Comparison of ENCODE assay signal across 11 cellular contexts in genomic region chr19:1183543-1184172, GRCh38. TPM values are rescaled to one million over a fixed set of nuclear protein-coding genes. Genes with fewer than 3 reads are reported as not detected.
DNase-seq lines count a peak whose midpoint lies in the region; ATAC-seq and TF ChIP-seq lines count a peak whose summit lies in the region.
"Had no signal": no experiment of that assay in that cellular context is flagged by ENCODE, and none has a peak within 500 bp of the region (broad histone marks: within the 10 kb centered on the region; RNA-seq: fewer than 3 reads in every experiment).

No MANE protein-coding gene starts in this region.

- TF ChIP-seq CTCF in OCI-LY3 (IDR thresholded peaks at IDR 0.05; ENCODE audit: low read depth, low read length) (no peak), sigmoid colon (IDR thresholded peaks at IDR 0.05) (no peak), progenitor cell of endocrine pancreas (IDR thresholded peaks at IDR 0.05; ENCODE audit: unreplicated experiment) (no peak)

- no peak for TF ChIP-seq POLR2A in sigmoid colon (IDR thresholded peaks at IDR 0.05)

- H3K4me3 ChIP-seq in OCI-LY3 (ENCODE audit: low read length) (peak overlapping the region; percentile 12; the same call in 1 of the 2 replicates), sigmoid colon (no peak overlapping the region)
- H3K4me3 ChIP-seq: gastroesophageal sphincter, K562 had no signal

- H3K9me3 ChIP-seq in OCI-LY3 (ENCODE audit: insufficient read depth, low read length) (no peaks in the 10 kb centered on the region), sigmoid colon (no peaks in the 10 kb centered on the region)
- H3K9me3 ChIP-seq: gastroesophageal sphincter had no signal

- no peaks in the 10 kb centered on the region for H3K9me3 Mint-ChIP-seq in stimulated activated memory B cell treated with anti-CD40 and anti-IgM and Interleukin-4, amounts not matched to agents 10 μg/mL and 1 μg/mL and 100 μg/mL, for 72 hours
- no peaks in the 10 kb centered on the region for H3K9me3 Mint-ChIP-seq in progenitor cell of endocrine pancreas (ENCODE audit: low read depth)

- H3K27ac Mint-ChIP-seq in stimulated activated memory B cell treated with anti-CD40 and anti-IgM and Interleukin-4, amounts not matched to agents 10 μg/mL and 1 μg/mL and 100 μg/mL, for 72 hours, result no peak overlapping the region
- no peak overlapping the region for H3K27ac Mint-ChIP-seq in progenitor cell of endocrine pancreas

- H3K4me2 ChIP-seq in OCI-LY3 (ENCODE audit: low read length), result peak overlapping the region; percentile 56

- H3K9ac ChIP-seq in OCI-LY3 (ENCODE audit: low read length), result peak overlapping the region; percentile 50; the same call in 1 of the 2 replicates

- no peaks in the 10 kb centered on the region for H3K79me2 ChIP-seq in OCI-LY3 (ENCODE audit: low read length)

- peaks cover 35% of the 10 kb centered on the region for H3K4me1 Mint-ChIP-seq in stimulated activated memory B cell treated with anti-CD40 and anti-IgM and Interleukin-4, amounts not matched to agents 10 μg/mL and 1 μg/mL and 100 μg/mL, for 72 hours
- peaks cover 14% of the 10 kb centered on the region for H3K4me1 Mint-ChIP-seq in progenitor cell of endocrine pancreas (ENCODE audit: low read depth)

- ATAC-seq in GM18909 (IDR thresholded peaks at IDR 0.05; ENCODE audit: poor library complexity, unreplicated experiment) (peak; percentile 59), esophagus mucosa (peak; percentile 53), HG02571 (IDR thresholded peaks at IDR 0.05; ENCODE audit: unreplicated experiment) (no peak)
- ATAC-seq in stimulated activated memory B cell treated with anti-CD40 and anti-IgM and Interleukin-4, amounts not matched to agents 10 μg/mL and 1 μg/mL and 100 μg/mL, for 72 hours, result peak; percentile 74
- no peak for ATAC-seq in activated CD4-positive, CD25-positive, alpha-beta regulatory T cell treated with anti-CD3 and anti-CD28 coated beads, Interleukin-2, amount 50 U/mL, for 24 hours
- ATAC-seq: gastroesophageal sphincter, K562 had no signal

- no peaks in the 10 kb centered on the region for H4K20me1 ChIP-seq in OCI-LY3 (ENCODE audit: insufficient read depth, low read length)

- peak overlapping the region; percentile 87 for H2AFZ ChIP-seq in OCI-LY3 (ENCODE audit: low read depth, low read length)

- TF ChIP-seq EP300 in sigmoid colon (IDR thresholded peaks at IDR 0.05), result no peak

- no peak for DNase-seq in sigmoid colon
- no peak for DNase-seq in progenitor cell of endocrine pancreas (ENCODE audit: low spot score, unreplicated experiment)
- DNase-seq: activated CD4-positive, alpha-beta T cell treated with anti-CD3 and anti-CD28 coated beads for 4 hours had no signal

- H3K27ac ChIP-seq in OCI-LY3 (ENCODE audit: low read length) (peak overlapping the region; percentile 35), sigmoid colon (no peak overlapping the region)
- H3K27ac ChIP-seq: gastroesophageal sphincter had no signal

- intact Hi-C loops in sigmoid colon (cut with DNase I), result no loop called here

- 48 to 69% methylated on average over 19 of the region's 19 CpGs for WGBS in sigmoid colon, 2 donors

- no peak overlapping the region for H3K4me3 Mint-ChIP-seq in stimulated activated memory B cell treated with anti-CD40 and anti-IgM and Interleukin-4, amounts not matched to agents 10 μg/mL and 1 μg/mL and 100 μg/mL, for 72 hours
- H3K4me3 Mint-ChIP-seq in progenitor cell of endocrine pancreas (ENCODE audit: low read depth), result no peak overlapping the region

- H3K36me3 ChIP-seq in OCI-LY3 (replicated peaks; ENCODE audit: low read depth, low read length), result no peaks in the 10 kb centered on the region
- no peaks in the 10 kb centered on the region for H3K36me3 ChIP-seq in sigmoid colon
- H3K36me3 ChIP-seq: gastroesophageal sphincter had no signal

- H3K27me3 Mint-ChIP-seq in stimulated activated memory B cell treated with anti-CD40 and anti-IgM and Interleukin-4, amounts not matched to agents 10 μg/mL and 1 μg/mL and 100 μg/mL, for 72 hours, result no peaks in the 10 kb centered on the region
- H3K27me3 Mint-ChIP-seq in progenitor cell of endocrine pancreas, result no peaks in the 10 kb centered on the region

- H3K27me3 ChIP-seq in OCI-LY3 (ENCODE audit: low read depth, low read length) (no peaks in the 10 kb centered on the region), sigmoid colon (peaks cover 0 to 6% (median 0%) of the 10 kb centered on the region in 3 donors)

- H3K36me3 Mint-ChIP-seq in stimulated activated memory B cell treated with anti-CD40 and anti-IgM and Interleukin-4, amounts not matched to agents 10 μg/mL and 1 μg/mL and 100 μg/mL, for 72 hours, result no peaks in the 10 kb centered on the region
- no peaks in the 10 kb centered on the region for H3K36me3 Mint-ChIP-seq in progenitor cell of endocrine pancreas (ENCODE audit: insufficient read depth)

- H3K4me1 ChIP-seq in OCI-LY3 (ENCODE audit: low read length), result peaks cover 43% of the 10 kb centered on the region
- H3K4me1 ChIP-seq in sigmoid colon, result peaks cover 0 to 7% (median 5%) of the 10 kb centered on the region in 4 donors

RNA-seq across cellular contexts. Expression of gene SBNO2, which starts 9.6 kb away (rescaled TPM):
- total RNA-seq in esophagus mucosa (67.5 TPM), sigmoid colon (10 to 100 TPM in 3 of 4 donors, 1 to 10 TPM in 1; 6.8 to 91.9 (median 14.7) TPM), progenitor cell of endocrine pancreas (40.9 and 43.2 TPM in 2 replicates)
- polyA plus RNA-seq in sigmoid colon, result 10 to 100 TPM; 11.4 to 75.0 (median 14.8) TPM

RNA-seq across cellular contexts. Expression of gene STK11, which starts 21.9 kb away (rescaled TPM):
- total RNA-seq in esophagus mucosa (35.0 TPM), sigmoid colon (10 to 100 TPM; 36.4 to 51.0 (median 42.7) TPM), progenitor cell of endocrine pancreas (59.3 and 61.5 TPM in 2 replicates)
- 10 to 100 TPM; 31.2 to 86.5 (median 41.8) TPM for polyA plus RNA-seq in sigmoid colon

RNA-seq across cellular contexts. Expression of gene CBARP, which starts 54.1 kb away (rescaled TPM):
- total RNA-seq in esophagus mucosa, result 2.0 TPM
- under 1 TPM in 3 of 4 donors, not detected in 1; 0.36 to 0.82 (median 0.81) TPM for total RNA-seq in sigmoid colon
- polyA plus RNA-seq in sigmoid colon, result under 1 TPM in 1 of 3 donors, not detected in 2; 0.36 TPM
- total RNA-seq in progenitor cell of endocrine pancreas, result 12.4 and 13.0 TPM in 2 replicates

RNA-seq across cellular contexts. Expression of gene ATP5F1D, which starts 57.9 kb away (rescaled TPM):
- 251 TPM for total RNA-seq in esophagus mucosa
- 100 to 1,000 TPM in 3 of 4 donors, 10 to 100 TPM in 1; 74.7 to 112 (median 104) TPM for total RNA-seq in sigmoid colon
- 100 to 1,000 TPM; 294 to 390 (median 352) TPM for polyA plus RNA-seq in sigmoid colon
- 107 and 117 TPM in 2 replicates for total RNA-seq in progenitor cell of endocrine pancreas

Comparison
In these comparisons a context has a peak if more than half of its experiments do, and no peak if none do; other contexts are left out.
1. ATAC-seq: peak in GM18909 (single experiment), esophagus mucosa (single experiment) and stimulated activated memory B cell treated with anti-CD40 and anti-IgM and Interleukin-4, amounts not matched to agents 10 μg/mL and 1 μg/mL and 100 μg/mL, for 72 hours (single experiment); none in activated CD4-positive, CD25-positive, alpha-beta regulatory T cell treated with anti-CD3 and anti-CD28 coated beads, Interleukin-2, amount 50 U/mL, for 24 hours (0 of 2) and HG02571 (single experiment).